Comparison of ENCODE assay signal across 8 cellular contexts in genomic region chr2:158458617-158458920, GRCh38. TPM values are rescaled to one million over a fixed set of nuclear protein-coding genes. Genes with fewer than 3 reads are reported as not detected.
DNase-seq lines count a peak whose midpoint lies in the region; ATAC-seq and TF ChIP-seq lines count a peak whose summit lies in the region.

No MANE protein-coding gene starts in this region.

- peak overlapping the region; percentile 79 to 95 for H3K4me3 ChIP-seq in muscle layer of duodenum (ENCODE audit: low read depth in 1 of 2, low read length in 2 of 2)

- DNase-seq in Ammon's horn (ENCODE audit: low spot score) (peak; percentile 75), LHCN-M2 (ENCODE audit: low read depth) (peak; percentile 10), cerebellum (ENCODE audit: low spot score) (peak; percentile 24), NCI-H1417 treated with DMSO at 0.1 percent for 48 hours (lab: John Stamatoyannopoulos, UW) (no peak), NCI-H146 treated with DMSO at 0.1 percent for 48 hours (lab: John Stamatoyannopoulos, UW; ENCODE audit: unreplicated experiment) (no peak), omental fat pad (ENCODE audit: low spot score) (no peak)
- no peak for DNase-seq in activated CD4-positive, alpha-beta T cell treated with anti-CD3 and anti-CD28 coated beads for 48 hours

- H3K27me3 ChIP-seq in muscle layer of duodenum (ENCODE audit: low read depth, low read length): no peaks in the 10 kb centered on the region

- TF ChIP-seq CTCF in omental fat pad (IDR thresholded peaks at IDR 0.05): no peak

- peaks cover 6 to 17% of the 10 kb centered on the region in 2 donors for H3K4me1 ChIP-seq in muscle layer of duodenum (ENCODE audit: control insufficient read depth in 1 of 2, insufficient read depth in 2 of 2, low read length in 2 of 2)

- no peaks in the 10 kb centered on the region for H3K9me3 ChIP-seq in muscle layer of duodenum (ENCODE audit: control insufficient read depth in 1 of 2, low read length in 2 of 2)

- peak overlapping the region; percentile 18 for H3K27ac ChIP-seq in muscle layer of duodenum (ENCODE audit: low read length)

- H3K36me3 ChIP-seq in muscle layer of duodenum (ENCODE audit: control insufficient read depth in 1 of 2, insufficient read depth in 2 of 2, low read length in 2 of 2): no peaks in the 10 kb centered on the region

- ATAC-seq in omental fat pad (ENCODE audit: low FRiP score): no peak

RNA-seq across cellular contexts. Expression of gene PKP4, which starts 1.8 kb away (rescaled TPM):
- 18.9 and 25.6 TPM in 2 replicates for total RNA-seq in LHCN-M2 (2014; rRNA removed)
- polyA plus RNA-seq in LHCN-M2 (2012): 34.9 TPM
- 66.8 TPM for total RNA-seq in cerebellum
- 10 to 100 TPM; 25.8 to 96.9 (median 56.2) TPM for total RNA-seq in omental fat pad

RNA-seq across cellular contexts. Expression of gene CCDC148, which starts 2.0 kb away (rescaled TPM):
- total RNA-seq in LHCN-M2 (2014; rRNA removed) (0.26 and 0.29 TPM in 2 replicates), cerebellum (13.5 TPM), omental fat pad (under 1 TPM in 1 of 4 donors, not detected in 3; 0.48 TPM)
- polyA plus RNA-seq in LHCN-M2 (2012): 0.66 TPM

Comparison
In these comparisons a context has a peak if more than half of its experiments do, and no peak if none do; other contexts are left out.
1. DNase-seq: peak in Ammon's horn (single experiment), LHCN-M2 (single experiment) and cerebellum (single experiment); none in NCI-H1417 treated with DMSO at 0.1 percent for 48 hours (single experiment), NCI-H146 treated with DMSO at 0.1 percent for 48 hours (single experiment), omental fat pad (single experiment) and activated CD4-positive, alpha-beta T cell treated with anti-CD3 and anti-CD28 coated beads for 48 hours (single experiment).